ENCODE assay signal across 6 cellular contexts in the genomic region with DNA sequence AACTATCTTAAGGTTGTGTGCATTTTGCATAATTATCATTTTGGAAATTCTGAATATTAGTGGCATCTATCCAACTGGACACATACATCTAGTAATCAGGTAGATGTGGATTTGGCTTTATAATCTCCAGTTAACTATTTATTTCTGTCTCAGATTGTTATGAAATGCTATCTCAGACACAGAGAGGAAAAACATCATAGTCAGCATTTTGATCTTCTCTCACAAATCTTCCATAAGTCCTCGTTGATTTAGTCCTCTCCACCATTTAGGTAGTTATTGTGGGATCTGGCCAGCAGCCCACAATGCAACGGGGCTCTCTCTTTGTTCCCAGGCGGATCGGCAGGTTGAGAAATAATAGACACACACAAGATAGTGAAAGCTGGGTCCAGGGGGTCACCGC.
DNase-seq lines count a peak whose midpoint lies in the region; TF ChIP-seq lines count a peak whose summit lies in the region.
"Not testable (repeated sequence)": the region's sequence is repeated elsewhere in the genome, so short reads cannot be mapped to it uniquely, and the experiment has no call there.

No MANE protein-coding gene starts in this region.

- not testable (repeated sequence) for H3K36me3 Mint-ChIP-seq in dendritic cell treated with granulocyte-macrophage colony-stimulating factor and Interleukin-4, amounts not matched to agents 40 ng/mL and 50 ng/mL, for 4 days (ENCODE audit: low read depth)

- H3K4me3 ChIP-seq in DOHH2 (ENCODE audit: low read length), result not testable (repeated sequence)
- H3K4me3 ChIP-seq in MM.1S (ENCODE audit: low read length), result peak overlapping the region; percentile 21

- H3K4me3 Mint-ChIP-seq in dendritic cell treated with granulocyte-macrophage colony-stimulating factor and Interleukin-4, amounts not matched to agents 40 ng/mL and 50 ng/mL, for 4 days, result peak overlapping the region; percentile 62

- H3K4me1 ChIP-seq in DOHH2 (ENCODE audit: control insufficient read depth, low read length) (peaks cover 14% of the 10 kb centered on the region), MM.1S (ENCODE audit: low read length) (peaks cover 15% of the 10 kb centered on the region)

- TF ChIP-seq CTCF in C4-2B (conservative IDR thresholded peaks at IDR 0.05); DOHH2 (IDR thresholded peaks at IDR 0.05; ENCODE audit: low read depth, low read length, poor library complexity, severe bottlenecking); MM.1S (IDR thresholded peaks at IDR 0.05; ENCODE audit: low read length): not testable (repeated sequence)

- H3K36me3 ChIP-seq in DOHH2 (ENCODE audit: control insufficient read depth, low read length); MM.1S (replicated peaks; ENCODE audit: insufficient read depth, low read length): not testable (repeated sequence)

- H3K27me3 ChIP-seq in DOHH2 (ENCODE audit: control insufficient read depth, low read length); MM.1S (replicated peaks; ENCODE audit: insufficient read depth, low read length): not testable (repeated sequence)

- DNase-seq in HT-29 (ENCODE audit: low spot score) (peak; percentile 36), RPMI8226 (peak; percentile 13)
- DNase-seq in MM.1S, result not testable (repeated sequence)

- peak overlapping the region; percentile 91 for H3K27ac Mint-ChIP-seq in dendritic cell treated with granulocyte-macrophage colony-stimulating factor and Interleukin-4, amounts not matched to agents 40 ng/mL and 50 ng/mL, for 4 days

- H3K9me3 Mint-ChIP-seq in dendritic cell treated with granulocyte-macrophage colony-stimulating factor and Interleukin-4, amounts not matched to agents 40 ng/mL and 50 ng/mL, for 4 days, result not testable (repeated sequence)

- intact Hi-C loops in dendritic cell treated with granulocyte-macrophage colony-stimulating factor and Interleukin-4, amounts not matched to agents 40 ng/mL and 50 ng/mL, for 4 days (cut with micrococcal nuclease), result not testable (repeated sequence)

- peaks cover 26% of the 10 kb centered on the region for H3K4me1 Mint-ChIP-seq in dendritic cell treated with granulocyte-macrophage colony-stimulating factor and Interleukin-4, amounts not matched to agents 40 ng/mL and 50 ng/mL, for 4 days (ENCODE audit: low read depth)

- not testable (repeated sequence) for H3F3A ChIP-seq in DOHH2 (ENCODE audit: control insufficient read depth, insufficient read depth); MM.1S (ENCODE audit: insufficient read depth, low read length)

- H3K27me3 Mint-ChIP-seq in dendritic cell treated with granulocyte-macrophage colony-stimulating factor and Interleukin-4, amounts not matched to agents 40 ng/mL and 50 ng/mL, for 4 days, result not testable (repeated sequence)

- not testable (repeated sequence) for H3K9me2 ChIP-seq in DOHH2 (replicated peaks; ENCODE audit: control insufficient read depth, low read length); MM.1S (replicated peaks; ENCODE audit: insufficient read depth, low read length)

- not testable (repeated sequence) for H4K20me1 ChIP-seq in DOHH2 (ENCODE audit: control insufficient read depth, insufficient read depth, low read depth, low read length); MM.1S (ENCODE audit: insufficient read depth, low read length)

- not testable (repeated sequence) for H3K79me2 ChIP-seq in DOHH2 (ENCODE audit: control insufficient read depth, low read length); MM.1S (ENCODE audit: low read length)

- peak overlapping the region; percentile 69 for H3K27ac ChIP-seq in C4-2B
- not testable (repeated sequence) for H3K27ac ChIP-seq in DOHH2 (ENCODE audit: low read depth, low read length)
- peak overlapping the region; percentile 62 for H3K27ac ChIP-seq in MM.1S (ENCODE audit: low read length)

- not testable (repeated sequence) for H3K9me3 ChIP-seq in DOHH2 (ENCODE audit: control insufficient read depth, insufficient read depth, low read length); MM.1S (replicated peaks; ENCODE audit: insufficient read depth, low read length)

- H2AFZ ChIP-seq in MM.1S (ENCODE audit: low read length), result peak overlapping the region; percentile 16

- 0 out of 2 replicates have a peak overlapping the region, but pooled peaks have one; percentile 0 for H3K9ac ChIP-seq in MM.1S (ENCODE audit: low read length)

- peak overlapping the region; percentile 43; the same call in 1 of the 2 replicates for H3K4me2 ChIP-seq in DOHH2 (ENCODE audit: low read length)
- H3K4me2 ChIP-seq in MM.1S (ENCODE audit: low read depth, low read length), result peak overlapping the region; percentile 47
